In the genomic region with DNA sequence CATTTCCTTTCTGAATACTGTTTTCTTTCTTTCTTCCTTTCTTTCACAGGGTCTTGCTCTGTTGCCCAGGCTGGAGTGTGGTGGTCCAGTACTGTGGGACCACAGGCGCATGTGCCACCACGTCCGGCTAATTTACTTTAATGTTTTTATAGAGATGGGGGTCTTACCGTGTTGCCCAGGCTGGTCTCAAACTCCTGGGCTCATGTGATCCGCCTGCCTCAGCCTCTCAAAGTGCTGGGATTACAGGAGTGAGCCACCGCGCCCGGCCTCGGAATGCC, we compare ENCODE assay signal across 7 cellular contexts. TPM values are rescaled to one million over a fixed set of nuclear protein-coding genes. Genes with fewer than 3 reads are reported as not detected.
DNase-seq lines count a peak whose midpoint lies in the region; ATAC-seq and TF ChIP-seq lines count a peak whose summit lies in the region.
"Not testable (repeated sequence)": the region's sequence is repeated elsewhere in the genome, so short reads cannot be mapped to it uniquely, and the experiment has no call there.

No MANE protein-coding gene starts in this region.

- H3K9me3 ChIP-seq in HUES64 (ENCODE audit: insufficient read depth, low read depth, low read length); SK-N-SH; iPS-18a (ENCODE audit: control insufficient read depth, low read depth, low read length); neuron (ENCODE audit: low read length): not testable (repeated sequence)

- not testable (repeated sequence) for H3K27me3 ChIP-seq in GM23338 (ENCODE audit: insufficient read depth); HUES64 (ENCODE audit: insufficient read depth, low read length); SK-N-SH (ENCODE audit: insufficient read depth); iPS-18a (ENCODE audit: control insufficient read depth, insufficient read depth, low read length); mesendoderm (ENCODE audit: insufficient read depth, low read length, poor library complexity); neuron (ENCODE audit: insufficient read depth, low read length)

- not testable (repeated sequence) for H3K9me2 ChIP-seq in GM23338 (ENCODE audit: insufficient read depth); SK-N-SH

- POLR2A ChIA-PET in SK-N-SH (lab: Yijun Ruan, JAX), result interaction anchor here (2.0 kb wide), 1 partner anchor 35 kb away, joined by 5 read pairs; a partner anchor contains a TSS

- not testable (repeated sequence) for H3F3A ChIP-seq in GM23338 (replicated peaks; ENCODE audit: low read depth); SK-N-SH (replicated peaks; ENCODE audit: insufficient read depth)

- TF ChIP-seq EP300 in SK-N-SH (IDR thresholded peaks at IDR 0.05; ENCODE audit: borderline replicate concordance in 1 of 2, low read depth in 1 of 2, low read length in 1 of 2), result not testable (repeated sequence)

- H3K9ac ChIP-seq in HUES64 (ENCODE audit: low read depth, low read length), result peak overlapping the region; percentile 37; the same call in 1 of the 2 replicates
- not testable (repeated sequence) for H3K9ac ChIP-seq in SK-N-SH; iPS-18a (ENCODE audit: low read length); mesendoderm (ENCODE audit: low read length)

- not testable (repeated sequence) for H4K8ac ChIP-seq in mesendoderm (ENCODE audit: low read depth, low read length)

- not testable (repeated sequence) for H2BK15ac ChIP-seq in mesendoderm (replicated peaks; ENCODE audit: low read depth)

- peak overlapping the region; percentile 57 for H3K4me2 ChIP-seq in GM23338
- not testable (repeated sequence) for H3K4me2 ChIP-seq in SK-N-SH; mesendoderm (ENCODE audit: low read length)

- H3K9me3 Mint-ChIP-seq in GM23338, result peaks cover 23% of the 10 kb centered on the region
- not testable (repeated sequence) for H3K9me3 Mint-ChIP-seq in central memory CD8-positive, alpha-beta T cell

- CTCF ChIA-PET in SK-N-SH (lab: Yijun Ruan, JAX), result not testable (repeated sequence)

- H3K27ac ChIP-seq in GM23338 (ENCODE audit: low read depth) (peak overlapping the region; percentile 24), HUES64 (ENCODE audit: low read depth, low read length) (peak overlapping the region; percentile 85; the same call in 1 of the 2 replicates), mesendoderm (ENCODE audit: low read depth, low read length) (peak overlapping the region; percentile 44)
- H3K27ac ChIP-seq in SK-N-SH (ENCODE audit: low read depth in 2 of 2, low read length in 1 of 2); iPS-18a (ENCODE audit: low read length): not testable (repeated sequence)

- not testable (repeated sequence) for H3K36me3 Mint-ChIP-seq in GM23338 (ENCODE audit: low read depth); central memory CD8-positive, alpha-beta T cell (ENCODE audit: insufficient read depth)

- H2AK5ac ChIP-seq in mesendoderm (ENCODE audit: low read length), result not testable (repeated sequence)

- H3K79me2 ChIP-seq in GM23338 (replicated peaks; ENCODE audit: insufficient read depth); SK-N-SH (ENCODE audit: insufficient read depth); mesendoderm (ENCODE audit: control insufficient read depth, insufficient read depth, low read length): not testable (repeated sequence)

- not testable (repeated sequence) for H2BK120ac ChIP-seq in mesendoderm (ENCODE audit: low read depth, low read length)

- not testable (repeated sequence) for H4K5ac ChIP-seq in mesendoderm (ENCODE audit: low read length)

- H3K56ac ChIP-seq in mesendoderm (ENCODE audit: low read length), result not testable (repeated sequence)

- peaks cover 11% of the 10 kb centered on the region; the same call in 1 of the 2 replicates for H3K4me1 ChIP-seq in GM23338 (ENCODE audit: insufficient read depth)
- peaks cover 17% of the 10 kb centered on the region for H3K4me1 ChIP-seq in HUES64 (ENCODE audit: insufficient read depth, low read length)
- H3K4me1 ChIP-seq in SK-N-SH (ENCODE audit: control insufficient read depth in 1 of 2, insufficient read depth in 2 of 2, low read depth in 1 of 2, low read length in 1 of 2), result peaks cover 7 to 11% of the 10 kb centered on the region in 2 experiments; a peak in 2 of 4 replicates
- peaks cover 11% of the 10 kb centered on the region for H3K4me1 ChIP-seq in iPS-18a (ENCODE audit: control insufficient read depth, low read depth, low read length)
- H3K4me1 ChIP-seq in mesendoderm (ENCODE audit: control insufficient read depth, low read depth, low read length), result not testable (repeated sequence)
- peaks cover 17% of the 10 kb centered on the region for H3K4me1 ChIP-seq in neuron (ENCODE audit: insufficient read depth, low read length)

- not testable (repeated sequence) for H4K20me1 ChIP-seq in GM23338 (replicated peaks; ENCODE audit: insufficient read depth); SK-N-SH (ENCODE audit: insufficient read depth)

- not testable (repeated sequence) for DNase-seq in GM23338 (ENCODE audit: low spot score); SK-N-SH; central memory CD8-positive, alpha-beta T cell (ENCODE audit: low spot score in 2 of 2)
- peak; percentile 21 for DNase-seq in mesendoderm

- H2BK5ac ChIP-seq in mesendoderm (ENCODE audit: low read length), result not testable (repeated sequence)

- H3K4me3 ChIP-seq in GM23338 (0 out of 2 replicates have a peak overlapping the region, but pooled peaks have one; percentile 31), HUES64 (ENCODE audit: low read length) (peak overlapping the region; percentile 41; the same call in 1 of the 2 replicates), iPS-18a (ENCODE audit: low read length) (peak overlapping the region; percentile 54), neuron (ENCODE audit: low read length) (peak overlapping the region; percentile 35)
- H3K4me3 ChIP-seq in SK-N-SH (ENCODE audit: low read depth in 2 of 2, low read length in 1 of 2); mesendoderm (ENCODE audit: low read length): not testable (repeated sequence)

- H3K18ac ChIP-seq in mesendoderm (ENCODE audit: low read length), result peak overlapping the region; percentile 21

- H3K27ac Mint-ChIP-seq in GM23338, result peak overlapping the region; percentile 90
- peak overlapping the region; percentile 20 for H3K27ac Mint-ChIP-seq in central memory CD8-positive, alpha-beta T cell (ENCODE audit: low read depth)

- WGBS in HUES64, result 53% methylated on average over 9 of the region's 9 CpGs
- 87% methylated on average over 9 of the region's 9 CpGs for WGBS in SK-N-SH (ENCODE audit: low lambda C conversion rate)
- no CpG with 5 or more reads among the region's 9 CpGs for WGBS in mesendoderm (ENCODE audit: extremely low coverage, insufficient coverage, low lambda C conversion rate)

- peak overlapping the region; percentile 62 for H3K4ac ChIP-seq in mesendoderm (ENCODE audit: low read depth, low read length)

- H3K79me1 ChIP-seq in mesendoderm (ENCODE audit: low read length), result not testable (repeated sequence)

- H3K36me3 ChIP-seq in GM23338 (ENCODE audit: insufficient read depth); HUES64 (ENCODE audit: insufficient read depth, low read length); SK-N-SH (replicated peaks in 1 of 2; ENCODE audit: control insufficient read depth in 1 of 2, insufficient read depth in 2 of 2, low read length in 1 of 2); iPS-18a (ENCODE audit: control insufficient read depth, low read depth, low read length); mesendoderm (ENCODE audit: control insufficient read depth, insufficient read depth, low read length); neuron (ENCODE audit: insufficient read depth, low read length): not testable (repeated sequence)

- peaks cover 11% of the 10 kb centered on the region for H3K27me3 Mint-ChIP-seq in GM23338 (ENCODE audit: insufficient read depth, low read depth, poor library complexity)
- H3K27me3 Mint-ChIP-seq in central memory CD8-positive, alpha-beta T cell, result not testable (repeated sequence)

- not testable (repeated sequence) for H2AFZ ChIP-seq in GM23338
- H2AFZ ChIP-seq in SK-N-SH (ENCODE audit: low read depth), result peak overlapping the region; percentile 75; the same call in 1 of the 2 replicates
- peak overlapping the region; percentile 66 for H2AFZ ChIP-seq in neuron (ENCODE audit: low read depth, low read length)

- H3K4me1 Mint-ChIP-seq in GM23338, result peaks cover 22% of the 10 kb centered on the region
- H3K4me1 Mint-ChIP-seq in central memory CD8-positive, alpha-beta T cell, result not testable (repeated sequence)

- peak overlapping the region; percentile 62 for H3K4me3 Mint-ChIP-seq in GM23338
- not testable (repeated sequence) for H3K4me3 Mint-ChIP-seq in central memory CD8-positive, alpha-beta T cell

- not testable (repeated sequence) for TF ChIP-seq CTCF in GM23338 (conservative IDR thresholded peaks at IDR 0.05; ENCODE audit: low read depth in 2 of 2); SK-N-SH (IDR thresholded peaks at IDR 0.05)

- ATAC-seq in GM23338; central memory CD8-positive, alpha-beta T cell (replicated peaks; ENCODE audit: extremely low read depth, poor library complexity, severe bottlenecking): not testable (repeated sequence)

- not testable (repeated sequence) for TF ChIP-seq RAD21 in SK-N-SH (IDR thresholded peaks at IDR 0.05; ENCODE audit: low read length)

- H3K23ac ChIP-seq in mesendoderm (ENCODE audit: low read length), result not testable (repeated sequence)

RNA-seq across cellular contexts. Expression of a gene that starts 35.3 kb away (rescaled TPM):
- 21.8 and 22.4 TPM in 2 replicates for total RNA-seq in GM23338 (2014; rRNA removed; shearing (Covaris generic))
- 6.6 and 7.0 TPM in 2 replicates for polyA plus RNA-seq in GM23338 (2016; fragmentation: Nextera tagmentation; extraction: Ambion mirVana)
- polyA plus RNA-seq in HUES64 (2013, experiment 1 of 2), result 13.3 TPM
- polyA plus RNA-seq in HUES64 (2013, experiment 2 of 2), result 13.8 TPM
- polyA plus RNA-seq in SK-N-SH (2012; rRNA removed), result 4.8 and 6.1 TPM in 2 replicates
- polyA plus RNA-seq in SK-N-SH (2012; cell fraction: cytosol; rRNA removed), result 5.6 and 5.8 TPM in 2 replicates
- 6.6 and 10.3 TPM in 2 replicates for polyA plus RNA-seq in SK-N-SH (2012; cell fraction: nucleus; rRNA removed)
- polyA plus RNA-seq in mesendoderm (2013, experiment 1 of 2), result 13.8 TPM
- 14.1 TPM for polyA plus RNA-seq in mesendoderm (2013, experiment 2 of 2)
